Comparison of ENCODE assay signal across 27 cellular contexts in genomic region chr2:118687201-118687600, GRCh38.
"Had no signal": no experiment of that assay in that cellular context is flagged by ENCODE, and none has a peak within 500 bp of the region (broad histone marks: within the 10 kb centered on the region; RNA-seq: fewer than 3 reads in every experiment).

No MANE protein-coding gene starts in this region.

- FAIRE-seq: keratinocyte had no signal

- H3K9ac ChIP-seq: neural progenitor cell, parathyroid adenoma had no signal

- H3K27ac Mint-ChIP-seq: immature natural killer cell; memory B cell; naive B cell; nephron; neural progenitor cell; progenitor cell of endocrine pancreas; stimulated activated effector memory CD8-positive, alpha-beta T cell treated with anti-CD3 and anti-CD28 coated beads, Interleukin-12 subunit alpha, Interleukin-12 subunit beta, amount 100 ng/mL, for 72 hours had no signal

- H3K9me3 Mint-ChIP-seq: stimulated activated effector memory CD8-positive, alpha-beta T cell treated with anti-CD3 and anti-CD28 coated beads, Interleukin-12 subunit alpha, Interleukin-12 subunit beta, amount 100 ng/mL, for 72 hours; type B pancreatic cell had no signal

- H3K9me3 ChIP-seq: lower lobe of right lung, stomach, thyroid gland had no signal

- H3K36me3 Mint-ChIP-seq: immature natural killer cell; memory B cell; naive B cell; neural progenitor cell; stimulated activated effector memory CD8-positive, alpha-beta T cell treated with anti-CD3 and anti-CD28 coated beads, Interleukin-12 subunit alpha, Interleukin-12 subunit beta, amount 100 ng/mL, for 72 hours; type B pancreatic cell had no signal

- H3K27me3 ChIP-seq: esophagus muscularis mucosa, right atrium auricular region, stomach, thyroid gland had no signal

- H3K4me3 ChIP-seq: esophagus muscularis mucosa, lower lobe of right lung, neural progenitor cell, right atrium auricular region, smooth muscle cell, stomach, thyroid gland had no signal

- ATAC-seq: lower lobe of right lung; stimulated activated effector memory CD8-positive, alpha-beta T cell treated with anti-CD3 and anti-CD28 coated beads, Interleukin-12 subunit alpha, Interleukin-12 subunit beta, amount 100 ng/mL, for 72 hours had no signal

- H3K4me1 ChIP-seq: esophagus muscularis mucosa, lower lobe of right lung, neural progenitor cell, parathyroid adenoma, right atrium auricular region, stomach, thyroid gland had no signal

- H3K79me2 ChIP-seq: parathyroid adenoma had no signal

- H3K4me2 ChIP-seq: neural progenitor cell, smooth muscle cell had no signal

- H3K36me3 ChIP-seq: esophagus muscularis mucosa, lower lobe of right lung, neural progenitor cell, right atrium auricular region, stomach, thyroid gland had no signal

- H3K4me1 Mint-ChIP-seq: immature natural killer cell; memory B cell; naive B cell; nephron; stimulated activated effector memory CD8-positive, alpha-beta T cell treated with anti-CD3 and anti-CD28 coated beads, Interleukin-12 subunit alpha, Interleukin-12 subunit beta, amount 100 ng/mL, for 72 hours had no signal

- H2AFZ ChIP-seq: neural progenitor cell, parathyroid adenoma had no signal

- H3K4me3 Mint-ChIP-seq: immature natural killer cell; memory B cell; naive B cell; nephron; neural progenitor cell; stimulated activated effector memory CD8-positive, alpha-beta T cell treated with anti-CD3 and anti-CD28 coated beads, Interleukin-12 subunit alpha, Interleukin-12 subunit beta, amount 100 ng/mL, for 72 hours; type B pancreatic cell had no signal

- DNase-seq: cerebellar nuclear complex; cortex of kidney; effector CD4-positive, alpha-beta T cell; foreskin melanocyte; hypothalamus; immature natural killer cell; left ventricle myocardium superior; lower lobe of right lung; naive B cell; stimulated activated CD4-positive, alpha-beta T cell treated with anti-CD3 and anti-CD28 coated beads, Interleukin-12 subunit alpha, Interleukin-12 subunit beta, amount 100 ng/mL, for 4 hours; stimulated activated CD4-positive, alpha-beta T cell treated with anti-CD3 and anti-CD28 coated beads, Interleukin-1b, Interleukin-23, amount 100 ng/mL, for 48 hours; stimulated activated CD4-positive, alpha-beta T cell treated with anti-CD3 and anti-CD28 coated beads, Interleukin-4, amount 100 ng/mL, for 1 hour; stimulated activated naive CD4-positive, alpha-beta T cell treated with Interleukin-2 at 50 U/mL for 16 hours; stomach; thyroid gland had no signal

- H3K27ac ChIP-seq: epithelial cell of prostate, esophagus muscularis mucosa, lower lobe of right lung, neural progenitor cell, parathyroid adenoma, right atrium auricular region, stomach, thyroid gland had no signal

- H3K27me3 Mint-ChIP-seq: memory B cell, naive B cell had no signal
